ENCODE assay signal across 18 cellular contexts in genomic region chr12:2214411-2214810, GRCh38.
"Had no signal": no experiment of that assay in that cellular context is flagged by ENCODE, and none has a peak within 500 bp of the region (broad histone marks: within the 10 kb centered on the region; RNA-seq: fewer than 3 reads in every experiment).

No MANE protein-coding gene starts in this region.

- H3K4me3 ChIP-seq: ascending aorta, esophagus squamous epithelium, lower lobe of right lung, skin epidermis had no signal

- ATAC-seq: activated T-cell treated with anti-CD3 and anti-CD28 coated beads, Interleukin-2, amount 50 U/mL, for 72 hours; lower lobe of right lung had no signal

- H3K4me1 ChIP-seq: lower lobe of right lung, parathyroid adenoma had no signal

- H3K9me3 ChIP-seq: ascending aorta, esophagus squamous epithelium, lower lobe of right lung, neutrophil had no signal

- H3K36me3 ChIP-seq: ascending aorta, esophagus squamous epithelium, lower lobe of right lung, neutrophil had no signal

- DNase-seq: activated CD4-positive, alpha-beta T cell treated with anti-CD3 and anti-CD28 coated beads, Interleukin-2, amount 10 ng/mL, durations not matched to agents 7 days and 5 days; activated CD8-positive, alpha-beta memory T cell treated with anti-CD3 and anti-CD28 coated beads, Interleukin-2, amount 50 U/mL, for 48 hours; activated gamma-delta T cell; activated naive CD8-positive, alpha-beta T cell treated with anti-CD3 and anti-CD28 coated beads for 36 hours; activated T-cell treated with anti-CD3 and anti-CD28 coated beads, Interleukin-2, amount 50 U/mL, for 72 hours; esophagus squamous epithelium; foreskin fibroblast; glutamatergic neuron; lower lobe of right lung; retina; stimulated activated CD4-positive, alpha-beta T cell treated with anti-CD3 and anti-CD28 coated beads, Interleukin-4, amount 100 ng/mL, for 4 hours; stimulated activated CD8-positive, alpha-beta memory T cell treated with anti-CD3 and anti-CD28 coated beads, Interleukin-4, amount 100 ng/mL, for 48 hours; stimulated activated naive CD4-positive, alpha-beta T cell treated with Interleukin-2 at 50 U/mL for 16 hours had no signal

- FAIRE-seq: colon had no signal

- H3K27ac ChIP-seq: lower lobe of right lung, neutrophil, parathyroid adenoma, skin epidermis had no signal

- H3K27me3 ChIP-seq: ascending aorta had no signal
